Comparison of ENCODE assay signal across 6 cellular contexts in genomic region chr17:8150194-8151119, GRCh38. TPM values are rescaled to one million over a fixed set of nuclear protein-coding genes. Genes with fewer than 3 reads are reported as not detected.
DNase-seq lines count a peak whose midpoint lies in the region; ATAC-seq and TF ChIP-seq lines count a peak whose summit lies in the region.

No MANE protein-coding gene starts in this region.

- in situ Hi-C loops in GM23248 (cut with MboI): no loop called here

- H3K4me1 ChIP-seq in GM23248 (ENCODE audit: insufficient read depth) (peaks cover 31% of the 10 kb centered on the region), adrenal gland (replicated peaks in 1 of 2) (peaks cover 29 to 48% of the 10 kb centered on the region in 2 donors), neural progenitor cell (peaks cover 14% of the 10 kb centered on the region)

- H3F3A ChIP-seq in GM23248 (ENCODE audit: insufficient read depth) (peaks cover 21% of the 10 kb centered on the region), neural progenitor cell (ENCODE audit: low read depth) (peaks cover 35% of the 10 kb centered on the region)

- ATAC-seq in GM18517 (IDR thresholded peaks at IDR 0.05; ENCODE audit: unreplicated experiment): no peak

- no peak for TF ChIP-seq CTCF in adrenal gland (IDR thresholded peaks at IDR 0.05)
- no peak for TF ChIP-seq CTCF in neural progenitor cell (IDR thresholded peaks at IDR 0.05)

- no peak overlapping the region for H3K4me3 Mint-ChIP-seq in neural progenitor cell

- peak overlapping the region; percentile 99 for H3K9ac ChIP-seq in GM23248
- no peak overlapping the region for H3K9ac ChIP-seq in neural progenitor cell

- peak overlapping the region; percentile 100 for H3K27ac ChIP-seq in GM23248
- peak overlapping the region; percentile 99 to 100 (median 100) for H3K27ac ChIP-seq in adrenal gland
- H3K27ac ChIP-seq in neural progenitor cell: no peak overlapping the region

- peaks cover 9% of the 10 kb centered on the region for H3K36me3 Mint-ChIP-seq in neural progenitor cell

- H3K79me2 ChIP-seq in GM23248 (ENCODE audit: insufficient read depth): peaks cover 27% of the 10 kb centered on the region
- H3K79me2 ChIP-seq in neural progenitor cell (ENCODE audit: low read depth): no peaks in the 10 kb centered on the region

- H3K36me3 ChIP-seq in GM23248 (ENCODE audit: low read depth): peaks cover 14% of the 10 kb centered on the region; the same call in 1 of the 2 replicates
- H3K36me3 ChIP-seq in adrenal gland (replicated peaks in 1 of 2): peaks cover 0 to 57% of the 10 kb centered on the region in 2 donors
- H3K36me3 ChIP-seq in neural progenitor cell: no peaks in the 10 kb centered on the region

- DNase-seq in GM23248: no peak
- peak in 3 of 7 donors; percentile 38 to 61 (median 61) for DNase-seq in adrenal gland
- no peak for DNase-seq in neural progenitor cell (ENCODE audit: low spot score)
- DNase-seq in GM19238 (ENCODE audit: insufficient read length, low spot score): no peak
- DNase-seq in globus pallidus (ENCODE audit: low spot score): no peak

- H3K9me3 ChIP-seq in GM23248 (ENCODE audit: low read depth) (no peaks in the 10 kb centered on the region), adrenal gland (replicated peaks in 1 of 3) (no peaks in the 10 kb centered on the region), neural progenitor cell (ENCODE audit: low read depth) (no peaks in the 10 kb centered on the region)

- intact Hi-C loops in adrenal gland (cut with DNase I): no loop called here

- peaks cover 21% of the 10 kb centered on the region for H3K4me1 Mint-ChIP-seq in neural progenitor cell

- peak overlapping the region; percentile 81 for H3K4me3 ChIP-seq in GM23248
- H3K4me3 ChIP-seq in adrenal gland: peak overlapping the region in 2 of 4 donors; percentile 47 to 93
- peak overlapping the region; percentile 69 for H3K4me3 ChIP-seq in neural progenitor cell

- H3K4me2 ChIP-seq in GM23248 (ENCODE audit: unreplicated experiment) (peak overlapping the region; percentile 86), neural progenitor cell (peak overlapping the region; percentile 92)

- H3K27me3 ChIP-seq in GM23248 (replicated peaks; ENCODE audit: insufficient read depth) (no peaks in the 10 kb centered on the region), adrenal gland (no peaks in the 10 kb centered on the region), neural progenitor cell (no peaks in the 10 kb centered on the region)

- TF ChIP-seq POLR2A in adrenal gland (IDR thresholded peaks at IDR 0.05): no peak

- H3K9me2 ChIP-seq in GM23248 (ENCODE audit: insufficient read depth): no peaks in the 10 kb centered on the region

- peaks cover 15% of the 10 kb centered on the region for H3K27me3 Mint-ChIP-seq in neural progenitor cell (ENCODE audit: insufficient read depth, low read depth)

- 59 to 63% methylated on average over 18 of the region's 18 CpGs for WGBS in GM23248 (ENCODE audit: low coverage in 1 of 2, low lambda C conversion rate in 2 of 2, missing lambda C conversion rate in 2 of 2), 2 experiments
- WGBS in adrenal gland, 4 donors: 35 to 60% (median 48%) methylated on average over 6 to 18 of the region's 18 CpGs

- H2AFZ ChIP-seq in GM23248 (no peak overlapping the region), neural progenitor cell (replicated peaks) (no peak overlapping the region)

- H4K20me1 ChIP-seq in GM23248 (ENCODE audit: insufficient read depth) (no peaks in the 10 kb centered on the region), neural progenitor cell (ENCODE audit: low read depth) (peaks cover 18% of the 10 kb centered on the region)

- no peak overlapping the region for H3K27ac Mint-ChIP-seq in neural progenitor cell

- H3K9me3 Mint-ChIP-seq in neural progenitor cell: no peaks in the 10 kb centered on the region

RNA-seq across cellular contexts. Expression of gene PER1, which starts 1.7 kb away (rescaled TPM):
- total RNA-seq in GM23248 (2014; rRNA removed; shearing (Covaris generic)): 4.4 and 5.1 TPM in 2 replicates
- polyA plus RNA-seq in GM23248 (2016; fragmentation: Nextera tagmentation; extraction: Ambion mirVana): 5.3 and 5.9 TPM in 2 replicates
- 100 to 1,000 TPM in 5 of 8 donors, 10 to 100 TPM in 3; 40.1 to 295 (median 108) TPM for total RNA-seq in adrenal gland
- 100 to 1,000 TPM in 2 of 3 donors, 10 to 100 TPM in 1; 12.4 to 360 (median 161) TPM for polyA plus RNA-seq in adrenal gland
- 3.2 and 11.4 TPM in 2 replicates for total RNA-seq in neural progenitor cell (ENCODE audit: low replicate concordance)

RNA-seq across cellular contexts. Expression of gene VAMP2, which starts 12.3 kb away (rescaled TPM):
- total RNA-seq in GM23248 (2014; rRNA removed; shearing (Covaris generic)): 6.2 and 6.5 TPM in 2 replicates
- polyA plus RNA-seq in GM23248 (2016; fragmentation: Nextera tagmentation; extraction: Ambion mirVana) (25.5 and 27.1 TPM in 2 replicates), adrenal gland (100 to 1,000 TPM in 1 of 3 donors, 10 to 100 TPM in 2; 65.8 to 206 (median 81.2) TPM)
- total RNA-seq in adrenal gland (100 to 1,000 TPM in 2 of 8 donors, 10 to 100 TPM in 6; 18.8 to 139 (median 61.5) TPM), neural progenitor cell (ENCODE audit: low replicate concordance) (9.4 and 11.7 TPM in 2 replicates)

RNA-seq across cellular contexts. Expression of gene TMEM107, which starts 25.7 kb away (rescaled TPM):
- total RNA-seq in GM23248 (2014; rRNA removed; shearing (Covaris generic)): 11.6 TPM in 2 replicates
- polyA plus RNA-seq in GM23248 (2016; fragmentation: Nextera tagmentation; extraction: Ambion mirVana): 20.6 and 20.9 TPM in 2 replicates
- total RNA-seq in adrenal gland: 10 to 100 TPM in 7 of 8 donors, 1 to 10 TPM in 1; 6.2 to 31.9 (median 20.1) TPM
- 10 to 100 TPM in 2 of 3 donors, 1 to 10 TPM in 1; 8.3 to 14.0 (median 11.9) TPM for polyA plus RNA-seq in adrenal gland
- total RNA-seq in neural progenitor cell (ENCODE audit: low replicate concordance): 26.0 and 45.5 TPM in 2 replicates

RNA-seq across cellular contexts. Expression of gene HES7, which starts 26.6 kb away (rescaled TPM):
- not detected in 2 replicates for total RNA-seq in GM23248 (2014; rRNA removed; shearing (Covaris generic))
- not detected in 2 replicates for polyA plus RNA-seq in GM23248 (2016; fragmentation: Nextera tagmentation; extraction: Ambion mirVana)
- under 1 TPM in 2 of 8 donors, not detected in 6; 0.29 to 0.34 TPM for total RNA-seq in adrenal gland
- polyA plus RNA-seq in adrenal gland: 1 to 10 TPM in 1 of 3 donors, under 1 TPM in 1, not detected in 1; 0.32 to 1.0 TPM
- total RNA-seq in neural progenitor cell (ENCODE audit: low replicate concordance): 2.0 TPM in 1 of 2 replicates, not detected in the other

RNA-seq across cellular contexts. Expression of gene ALOXE3, which starts 32.1 kb away (rescaled TPM):
- under 0.01 TPM in 1 of 2 replicates, not detected in the other for total RNA-seq in GM23248 (2014; rRNA removed; shearing (Covaris generic))
- polyA plus RNA-seq in GM23248 (2016; fragmentation: Nextera tagmentation; extraction: Ambion mirVana): 0.11 and 0.19 TPM in 2 replicates
- not detected for total RNA-seq in adrenal gland
- polyA plus RNA-seq in adrenal gland: not detected
- total RNA-seq in neural progenitor cell (ENCODE audit: low replicate concordance): not detected in 2 replicates
